In the genomic region with DNA sequence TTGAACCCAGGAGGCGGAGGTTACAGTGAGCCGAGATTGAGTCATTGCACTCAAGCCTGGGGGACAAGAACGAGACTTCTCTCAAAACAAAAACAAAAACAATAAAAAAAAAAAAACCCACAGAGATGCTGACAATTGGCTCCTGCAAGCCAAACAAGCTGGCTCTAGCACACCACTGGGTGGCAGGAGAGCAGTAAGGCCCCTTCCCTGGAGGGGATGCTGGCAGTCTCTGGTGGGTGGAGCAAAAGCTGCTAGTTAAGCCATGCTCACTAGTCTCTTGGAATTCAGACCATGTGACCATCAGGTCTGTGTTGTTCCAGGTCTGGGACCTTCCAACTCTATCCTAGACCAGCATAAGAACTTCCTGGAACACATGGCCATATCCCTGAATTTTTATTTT, we compare ENCODE assay signal across 8 cellular contexts. TPM values are rescaled to one million over a fixed set of nuclear protein-coding genes. Genes with fewer than 3 reads are reported as not detected.
A peak's percentile ranks its signal among the peaks of the same experiment; 100 is the strongest.
DNase-seq lines count a peak whose midpoint lies in the region; ATAC-seq and TF ChIP-seq lines count a peak whose summit lies in the region.

No MANE protein-coding gene starts in this region.

- no peaks in the 10 kb centered on the region for H3K9me2 ChIP-seq in GM23338 (ENCODE audit: insufficient read depth)
- no peaks in the 10 kb centered on the region for H3K9me2 ChIP-seq in PC-3 (replicated peaks; ENCODE audit: low read length)

- no peak for TF ChIP-seq EP300 in esophagus muscularis mucosa (IDR thresholded peaks at IDR 0.05)

- no peaks in the 10 kb centered on the region for H3K27me3 ChIP-seq in GM23338 (ENCODE audit: insufficient read depth)
- no peaks in the 10 kb centered on the region for H3K27me3 ChIP-seq in PC-3 (ENCODE audit: low read length)
- no peaks in the 10 kb centered on the region for H3K27me3 ChIP-seq in esophagus muscularis mucosa

- no peak overlapping the region for H3K27ac Mint-ChIP-seq in GM23338

- H3K4me2 ChIP-seq in GM23338, result no peak overlapping the region
- no peak overlapping the region for H3K4me2 ChIP-seq in PC-3 (ENCODE audit: low read length)

- ATAC-seq in GM23338 (peak; percentile 98), PC-3 (peak; percentile 95), HG02642 (IDR thresholded peaks at IDR 0.05; ENCODE audit: poor library complexity, unreplicated experiment) (no peak)

- BruUV-seq in PC-3 (replicated peaks; lab: Mats Ljungman, UMichigan), result no TSS peak

- H3F3A ChIP-seq in GM23338 (replicated peaks; ENCODE audit: low read depth) (no peaks in the 10 kb centered on the region), PC-3 (ENCODE audit: low read length, unreplicated experiment) (no peaks in the 10 kb centered on the region)

- H3K4me3 ChIP-seq in GM23338 (no peak overlapping the region), PC-3 (ENCODE audit: low read length) (no peak overlapping the region), esophagus muscularis mucosa (no peak overlapping the region)

- no peaks in the 10 kb centered on the region for H3K9me3 Mint-ChIP-seq in GM23338

- no peak for TF ChIP-seq POLR2A in esophagus muscularis mucosa (IDR thresholded peaks at IDR 0.05; ENCODE audit: low read depth)

- H3K9me3 ChIP-seq in PC-3 (ENCODE audit: low read length), result no peaks in the 10 kb centered on the region
- no peaks in the 10 kb centered on the region for H3K9me3 ChIP-seq in esophagus muscularis mucosa

- H4K20me1 ChIP-seq in GM23338 (replicated peaks; ENCODE audit: insufficient read depth), result no peaks in the 10 kb centered on the region
- H4K20me1 ChIP-seq in PC-3 (ENCODE audit: low read length), result no peaks in the 10 kb centered on the region

- no peak overlapping the region for H3K4me3 Mint-ChIP-seq in GM23338

- H3K9ac ChIP-seq in PC-3 (ENCODE audit: low read length), result no peak overlapping the region

- DNase-seq in AML-193 (lab: John Stamatoyannopoulos, UW), result peak; percentile 16 to 22
- DNase-seq in GM23338 (ENCODE audit: low spot score), result peak; percentile 81
- peak; percentile 74 for DNase-seq in PC-3
- DNase-seq in esophagus muscularis mucosa (ENCODE audit: extremely low spot score), result no peak
- peak; percentile 52 for DNase-seq in pons (ENCODE audit: low spot score)
- DNase-seq in putamen (ENCODE audit: low spot score), result no peak
- no peak for DNase-seq in NCI-H1092 (lab: John Stamatoyannopoulos, UW)

- intact Hi-C loops in PC-3 (cut with micrococcal nuclease), result no loop called here
- intact Hi-C loops in esophagus muscularis mucosa (cut with DNase I), result no loop called here

- H3K4me1 Mint-ChIP-seq in GM23338, result no peaks in the 10 kb centered on the region; the same call in 2 of the 3 replicates

- H3K4me1 ChIP-seq in GM23338 (ENCODE audit: insufficient read depth) (no peaks in the 10 kb centered on the region), PC-3 (ENCODE audit: insufficient read depth, low read length) (no peaks in the 10 kb centered on the region), esophagus muscularis mucosa (peaks cover 0 to 13% (median 10%) of the 10 kb centered on the region in 4 donors)

- H3K27ac ChIP-seq in GM23338 (ENCODE audit: low read depth) (no peak overlapping the region), PC-3 (ENCODE audit: low read length) (no peak overlapping the region), esophagus muscularis mucosa (replicated peaks in 1 of 4) (no peak overlapping the region)

- peak; percentile 51 to 67 for TF ChIP-seq CTCF in GM23338 (conservative IDR thresholded peaks at IDR 0.05; ENCODE audit: low read depth in 2 of 2)
- peak; percentile 53 for TF ChIP-seq CTCF in PC-3 (conservative IDR thresholded peaks at IDR 0.05; ENCODE audit: low read depth, low read length)
- peak in 2 of 3 experiments; percentile 36 to 42 for TF ChIP-seq CTCF in esophagus muscularis mucosa (IDR thresholded peaks at IDR 0.05)

- H2AFZ ChIP-seq in GM23338, result no peak overlapping the region
- H2AFZ ChIP-seq in PC-3 (ENCODE audit: low read length), result no peak overlapping the region

- peaks cover 3% of the 10 kb centered on the region; the same call in 1 of the 2 replicates for H3K36me3 ChIP-seq in GM23338 (ENCODE audit: insufficient read depth)
- peaks cover 31% of the 10 kb centered on the region; the same call in 1 of the 2 replicates for H3K36me3 ChIP-seq in PC-3 (ENCODE audit: low read depth, low read length)
- peaks cover 59 to 96% (median 79%) of the 10 kb centered on the region in 4 donors for H3K36me3 ChIP-seq in esophagus muscularis mucosa

- H3K79me2 ChIP-seq in GM23338 (replicated peaks; ENCODE audit: insufficient read depth), result no peaks in the 10 kb centered on the region
- no peaks in the 10 kb centered on the region for H3K79me2 ChIP-seq in PC-3 (ENCODE audit: low read length)

- CTCF ChIA-PET in PC-3 (lab: Charles Lee), result interaction anchor here (0.6 to 1.3 kb wide), 7 partner anchors 16 to 180 kb away, joined by 3 to 6 read pairs (median 4); a partner anchor contains a TSS

- POLR2A ChIA-PET in PC-3 (lab: Charles Lee; ENCODE audit: unreplicated experiment), result interaction anchor here (0.6 kb wide), 1 partner anchor 127 kb away, joined by 5 read pairs; no protein-coding TSS in a partner anchor

- WGBS in esophagus muscularis mucosa, result 79% methylated on average over 3 of the region's 3 CpGs

- peaks cover 42% of the 10 kb centered on the region for H3K36me3 Mint-ChIP-seq in GM23338 (ENCODE audit: low read depth)

- no peaks in the 10 kb centered on the region for H3K27me3 Mint-ChIP-seq in GM23338 (ENCODE audit: insufficient read depth, low read depth, poor library complexity)

TF ChIP-seq in GM23338, 12 proteins besides CTCF, POLR2A, EP300 and RAD21:
- TF ChIP-seq NANOG (IDR thresholded peaks at IDR 0.05; ENCODE audit: borderline replicate concordance) (no peak), CREB1 (CRISPR knock-in tag; IDR thresholded peaks at IDR 0.05; ENCODE audit: low read depth) (no peak), ZNF114 (CRISPR knock-in tag; IDR thresholded peaks at IDR 0.05) (no peak), EZH2 (IDR thresholded peaks at IDR 0.05; ENCODE audit: low read depth, unreplicated experiment) (no peak)
TF ChIP-seq in GM23338: peak in this region for 0.

RNA-seq across cellular contexts. Expression of gene DSN1, which starts 18.9 kb away (rescaled TPM):
- 25.0 and 26.4 TPM in 2 replicates for total RNA-seq in GM23338 (2014; rRNA removed; shearing (Covaris generic))
- 19.4 and 20.4 TPM in 2 replicates for polyA plus RNA-seq in GM23338 (2016; fragmentation: Nextera tagmentation; extraction: Ambion mirVana)
- total RNA-seq in PC-3 (2014; rRNA removed) (36.3 and 39.8 TPM in 2 replicates), esophagus muscularis mucosa (1 to 10 TPM; 5.1 to 7.5 (median 6.3) TPM)

RNA-seq across cellular contexts. Expression of gene NDRG3, which starts 46.5 kb away (rescaled TPM):
- 23.9 and 24.0 TPM in 2 replicates for total RNA-seq in GM23338 (2014; rRNA removed; shearing (Covaris generic))
- polyA plus RNA-seq in GM23338 (2016; fragmentation: Nextera tagmentation; extraction: Ambion mirVana), result 18.6 and 20.3 TPM in 2 replicates
- total RNA-seq in PC-3 (2014; rRNA removed), result 27.0 and 30.1 TPM in 2 replicates
- total RNA-seq in esophagus muscularis mucosa, result 10 to 100 TPM; 17.1 to 22.8 (median 22.3) TPM

Comparison
In these comparisons a context has a peak if more than half of its experiments do, and no peak if none do; other contexts are left out.
1. DNase-seq: peak in AML-193 (2 of 2), GM23338 (single experiment), PC-3 (single experiment) and pons (single experiment); none in esophagus muscularis mucosa (single experiment), putamen (single experiment) and NCI-H1092 (single experiment).
2. Peak in every context shown above with its lines, with median percentiles within 50 percentile points of each other: CTCF ChIP-seq.